In genomic region chr11:78199653-78200015, GRCh38 we compare ENCODE assay signal across 21 cellular contexts.
"Had no signal": no experiment of that assay in that cellular context is flagged by ENCODE, and none has a peak within 500 bp of the region (broad histone marks: within the 10 kb centered on the region; RNA-seq: fewer than 3 reads in every experiment).

No MANE protein-coding gene starts in this region.

- H3K9me3 ChIP-seq: left lung, pancreas, prostate gland, tibial nerve had no signal

- H3K27ac ChIP-seq: left lung, pancreas, prostate gland, tibial nerve had no signal

- H3K4me3 Mint-ChIP-seq: activated CD4-positive, alpha-beta memory T cell treated with anti-CD3 and anti-CD28 coated beads for 36 hours; activated CD4-positive, alpha-beta T cell treated with anti-CD3 and anti-CD28 coated beads, Interleukin-2, amount 10 ng/mL, durations not matched to agents 24 days and 14 days; activated naive CD4-positive, alpha-beta T cell treated with anti-CD3 and anti-CD28 coated beads, Interleukin-2, amount 50 U/mL, for 24 hours; activated T-cell treated with anti-CD3 and anti-CD28 coated beads, Interleukin-2, amount 50 U/mL, for 24 hours had no signal

- H3K4me1 ChIP-seq: prostate gland had no signal

- DNase-seq: activated CD4-positive, alpha-beta memory T cell treated with anti-CD3 and anti-CD28 coated beads for 36 hours; activated CD4-positive, alpha-beta T cell treated with anti-CD3 and anti-CD28 coated beads, Interleukin-2, amount 10 ng/mL, durations not matched to agents 24 days and 14 days; activated CD4-positive, CD25-positive, alpha-beta regulatory T cell treated with anti-CD3 and anti-CD28 coated beads, Interleukin-2, amount 50 U/mL, for 72 hours; activated CD8-positive, alpha-beta memory T cell treated with anti-CD3 and anti-CD28 coated beads, Interleukin-2, amount 50 U/mL, for 4 hours; activated gamma-delta T cell; activated T-cell treated with anti-CD3 and anti-CD28 coated beads, Interleukin-2, amount 50 U/mL, for 24 hours; anterior cingulate cortex; dermis blood vessel endothelial cell; effector CD4-positive, alpha-beta T cell; left lung; retina; stimulated activated CD4-positive, alpha-beta T cell treated with anti-CD3 and anti-CD28 coated beads, Interleukin-15, amount 100 ng/mL, for 24 hours; stimulated activated CD4-positive, alpha-beta T cell treated with anti-CD3 and anti-CD28 coated beads, Interleukin-2, amount 100 ng/mL, for 48 hours; stimulated activated naive CD4-positive, alpha-beta T cell treated with Interleukin-2 at 50 U/mL for 16 hours; T-helper 2 cell had no signal

- H3K27me3 Mint-ChIP-seq: activated CD4-positive, alpha-beta memory T cell treated with anti-CD3 and anti-CD28 coated beads for 36 hours; activated CD4-positive, alpha-beta T cell treated with anti-CD3 and anti-CD28 coated beads, Interleukin-2, amount 10 ng/mL, durations not matched to agents 24 days and 14 days; activated naive CD4-positive, alpha-beta T cell treated with anti-CD3 and anti-CD28 coated beads, Interleukin-2, amount 50 U/mL, for 24 hours; activated T-cell treated with anti-CD3 and anti-CD28 coated beads, Interleukin-2, amount 50 U/mL, for 24 hours had no signal

- H3K4me2 ChIP-seq: smooth muscle cell had no signal

- H3K4me3 ChIP-seq: left lung, lung, pancreas, prostate gland, smooth muscle cell, tibial nerve had no signal

- H3K27me3 ChIP-seq: left lung, pancreas, tibial nerve had no signal

- ATAC-seq: left lung, pancreas had no signal

- H3K27ac Mint-ChIP-seq: activated CD4-positive, alpha-beta memory T cell treated with anti-CD3 and anti-CD28 coated beads for 36 hours; activated CD4-positive, alpha-beta T cell treated with anti-CD3 and anti-CD28 coated beads, Interleukin-2, amount 10 ng/mL, durations not matched to agents 24 days and 14 days; activated naive CD4-positive, alpha-beta T cell treated with anti-CD3 and anti-CD28 coated beads, Interleukin-2, amount 50 U/mL, for 24 hours; activated T-cell treated with anti-CD3 and anti-CD28 coated beads, Interleukin-2, amount 50 U/mL, for 24 hours had no signal

- H3K9me3 Mint-ChIP-seq: activated CD4-positive, alpha-beta memory T cell treated with anti-CD3 and anti-CD28 coated beads for 36 hours; activated CD4-positive, alpha-beta T cell treated with anti-CD3 and anti-CD28 coated beads, Interleukin-2, amount 10 ng/mL, durations not matched to agents 24 days and 14 days; activated naive CD4-positive, alpha-beta T cell treated with anti-CD3 and anti-CD28 coated beads, Interleukin-2, amount 50 U/mL, for 24 hours; activated T-cell treated with anti-CD3 and anti-CD28 coated beads, Interleukin-2, amount 50 U/mL, for 24 hours had no signal
